ENCODE assay signal across 8 cellular contexts in genomic region chr4:90127706-90128345, GRCh38. TPM values are rescaled to one million over a fixed set of nuclear protein-coding genes. Genes with fewer than 3 reads are reported as not detected.
A peak's percentile ranks its signal among the peaks of the same experiment; 100 is the strongest.
DNase-seq lines count a peak whose midpoint lies in the region; ATAC-seq and TF ChIP-seq lines count a peak whose summit lies in the region.

No MANE protein-coding gene starts in this region.

- CTCF ChIA-PET in activated CD8-positive, alpha-beta T cell treated with anti-CD3 and anti-CD28 coated beads, Interleukin-2, amount 10 ng/mL, durations not matched to agents 7 days and 5 days (lab: Charles Lee), result no interaction called here

- POLR2A ChIA-PET in activated CD8-positive, alpha-beta T cell treated with anti-CD3 and anti-CD28 coated beads, Interleukin-2, amount 10 ng/mL, durations not matched to agents 7 days and 5 days (lab: Charles Lee), result no interaction called here

- H3K27ac ChIP-seq in osteoblast (ENCODE audit: low read depth, low read length), result no peak overlapping the region

- no peaks in the 10 kb centered on the region for H3K9me3 ChIP-seq in osteoblast (ENCODE audit: low read depth, low read length)

- H3K4me2 ChIP-seq in osteoblast (ENCODE audit: insufficient read depth, low read length), result no peak overlapping the region

- H3K27ac Mint-ChIP-seq in activated CD8-positive, alpha-beta T cell treated with anti-CD3 and anti-CD28 coated beads, Interleukin-2, amount 10 ng/mL, durations not matched to agents 7 days and 5 days, result no peak overlapping the region

- no peaks in the 10 kb centered on the region for H3K36me3 ChIP-seq in osteoblast (ENCODE audit: insufficient read depth, low read length)

- peaks cover 3% of the 10 kb centered on the region for H3K27me3 ChIP-seq in osteoblast (ENCODE audit: insufficient read depth, low read length)

- no peak overlapping the region for H2AFZ ChIP-seq in osteoblast (ENCODE audit: low read length)

- H3K4me3 ChIP-seq in osteoblast (ENCODE audit: insufficient read depth, low read length), result no peak overlapping the region

- peaks cover 40% of the 10 kb centered on the region for H3K27me3 Mint-ChIP-seq in activated CD8-positive, alpha-beta T cell treated with anti-CD3 and anti-CD28 coated beads, Interleukin-2, amount 10 ng/mL, durations not matched to agents 7 days and 5 days (ENCODE audit: low read depth)

- H3K79me2 ChIP-seq in osteoblast (ENCODE audit: insufficient read depth, low read length), result no peaks in the 10 kb centered on the region

- peak; percentile 32 for ATAC-seq in HG03045 (IDR thresholded peaks at IDR 0.05; ENCODE audit: unreplicated experiment)
- peak; percentile 33 for ATAC-seq in activated CD8-positive, alpha-beta T cell treated with anti-CD3 and anti-CD28 coated beads, Interleukin-2, amount 10 ng/mL, durations not matched to agents 7 days and 5 days
- no peak for ATAC-seq in GM18858 (IDR thresholded peaks at IDR 0.05; ENCODE audit: unreplicated experiment)

- H4K20me1 ChIP-seq in osteoblast (ENCODE audit: insufficient read depth, low read length), result no peaks in the 10 kb centered on the region

- H3K4me1 ChIP-seq in osteoblast (ENCODE audit: insufficient read depth, low read length), result no peaks in the 10 kb centered on the region

- no peaks in the 10 kb centered on the region for H3K9me3 Mint-ChIP-seq in activated CD8-positive, alpha-beta T cell treated with anti-CD3 and anti-CD28 coated beads, Interleukin-2, amount 10 ng/mL, durations not matched to agents 7 days and 5 days (ENCODE audit: insufficient read depth)

- H3K36me3 Mint-ChIP-seq in activated CD8-positive, alpha-beta T cell treated with anti-CD3 and anti-CD28 coated beads, Interleukin-2, amount 10 ng/mL, durations not matched to agents 7 days and 5 days (ENCODE audit: low read depth), result no peaks in the 10 kb centered on the region

- DNase-seq in stimulated activated CD4-positive, alpha-beta T cell treated with anti-CD3 and anti-CD28 coated beads, Interleukin-15, amount 100 ng/mL, for 24 hours, result peak; percentile 10
- DNase-seq in stimulated activated CD4-positive, alpha-beta T cell treated with anti-CD3 and anti-CD28 coated beads, Interleukin-1b, Interleukin-23, amount 100 ng/mL, for 48 hours, result no peak
- DNase-seq in activated CD8-positive, alpha-beta T cell treated with anti-CD3 and anti-CD28 coated beads, Interleukin-2, amount 10 ng/mL, durations not matched to agents 7 days and 5 days, result no peak
- DNase-seq in germinal center (ENCODE audit: low spot score), result peak; percentile 4
- DNase-seq in osteoblast (ENCODE audit: insufficient read length, low spot score, missing footprints), result peak; percentile 47
- no peak for DNase-seq in NK-92 treated with Interleukin-12 subunit alpha and Interleukin-12 subunit beta, amount 100 ng/mL, for 24 hours (lab: John Stamatoyannopoulos, UW)

- TF ChIP-seq CTCF in osteoblast (IDR thresholded peaks at IDR 0.05; ENCODE audit: extremely low read depth, low read depth, low read length), result no peak

- peak overlapping the region; percentile 73 for H3K4me3 Mint-ChIP-seq in activated CD8-positive, alpha-beta T cell treated with anti-CD3 and anti-CD28 coated beads, Interleukin-2, amount 10 ng/mL, durations not matched to agents 7 days and 5 days

- peaks cover 17% of the 10 kb centered on the region for H3K4me1 Mint-ChIP-seq in activated CD8-positive, alpha-beta T cell treated with anti-CD3 and anti-CD28 coated beads, Interleukin-2, amount 10 ng/mL, durations not matched to agents 7 days and 5 days (ENCODE audit: low read depth)

RNA-seq across cellular contexts. Expression of gene CCSER1, which starts 0.6 kb away (rescaled TPM):
- not detected for total RNA-seq in activated CD8-positive, alpha-beta T cell treated with anti-CD3 and anti-CD28 coated beads, Interleukin-2, amount 10 ng/mL, durations not matched to agents 7 days and 5 days
- total RNA-seq in osteoblast, result under 0.01 TPM in 1 of 2 replicates, not detected in the other

Comparison
In these comparisons a context has a peak if more than half of its experiments do, and no peak if none do; other contexts are left out.
1. DNase-seq: peak in stimulated activated CD4-positive, alpha-beta T cell treated with anti-CD3 and anti-CD28 coated beads, Interleukin-15, amount 100 ng/mL, for 24 hours (single experiment), germinal center (single experiment) and osteoblast (single experiment); none in stimulated activated CD4-positive, alpha-beta T cell treated with anti-CD3 and anti-CD28 coated beads, Interleukin-1b, Interleukin-23, amount 100 ng/mL, for 48 hours (single experiment), activated CD8-positive, alpha-beta T cell treated with anti-CD3 and anti-CD28 coated beads, Interleukin-2, amount 10 ng/mL, durations not matched to agents 7 days and 5 days (single experiment) and NK-92 treated with Interleukin-12 subunit alpha and Interleukin-12 subunit beta, amount 100 ng/mL, for 24 hours (single experiment).